12 cellular contexts compared by ENCODE assay signal in genomic region chr4:158827475-158828085, GRCh38. TPM values are rescaled to one million over a fixed set of nuclear protein-coding genes. Genes with fewer than 3 reads are reported as not detected.
A peak's percentile ranks its signal among the peaks of the same experiment; 100 is the strongest.
DNase-seq lines count a peak whose midpoint lies in the region; ATAC-seq and TF ChIP-seq lines count a peak whose summit lies in the region.
"Had no signal": no experiment of that assay in that cellular context is flagged by ENCODE, and none has a peak within 500 bp of the region (broad histone marks: within the 10 kb centered on the region; RNA-seq: fewer than 3 reads in every experiment).

No MANE protein-coding gene starts in this region.

- no peak for DNase-seq in activated CD4-positive, alpha-beta T cell treated with anti-CD3 and anti-CD28 coated beads, Interleukin-2, amount 10 ng/mL, durations not matched to agents 7 days and 5 days
- DNase-seq in activated CD4-positive, alpha-beta T cell treated with anti-CD3 and anti-CD28 coated beads for 48 hours = no peak
- DNase-seq in body of pancreas (no peak), left lung (peak in 1 of 2 donors; percentile 56)
- DNase-seq: activated CD8-positive, alpha-beta memory T cell treated with anti-CD3 and anti-CD28 coated beads, Interleukin-2, amount 50 U/mL, for 48 hours; KBM-7 had no signal

- H3K4me1 ChIP-seq in body of pancreas = peaks cover 68% of the 10 kb centered on the region
- peaks cover 20 to 55% of the 10 kb centered on the region in 2 donors for H3K4me1 ChIP-seq in left lung

- no peak overlapping the region for H3K4me3 Mint-ChIP-seq in activated CD4-positive, alpha-beta T cell treated with anti-CD3 and anti-CD28 coated beads, Interleukin-2, amount 10 ng/mL, durations not matched to agents 7 days and 5 days

- H3K36me3 ChIP-seq in body of pancreas (replicated peaks in 1 of 2; ENCODE audit: insufficient read depth in 1 of 2, low read depth in 2 of 2) (no peaks in the 10 kb centered on the region), left lung (peaks cover 0 to 27% of the 10 kb centered on the region in 2 donors)
- H3K36me3 ChIP-seq: vagina had no signal

- intact Hi-C loops in body of pancreas (cut with DNase I) (loop anchor here (10.0 kb wide), 1 partner anchor 53 kb away; no protein-coding TSS in a partner anchor), left lung (cut with DNase I) (no loop called here)

- no peak for TF ChIP-seq CTCF in body of pancreas (IDR thresholded peaks at IDR 0.05)
- TF ChIP-seq CTCF in left lung (IDR thresholded peaks at IDR 0.05) = no peak

- no peaks in the 10 kb centered on the region for H3K27me3 Mint-ChIP-seq in activated CD4-positive, alpha-beta T cell treated with anti-CD3 and anti-CD28 coated beads, Interleukin-2, amount 10 ng/mL, durations not matched to agents 7 days and 5 days

- POLR2A ChIA-PET in activated CD4-positive, alpha-beta T cell treated with anti-CD3 and anti-CD28 coated beads, Interleukin-2, amount 10 ng/mL, durations not matched to agents 7 days and 5 days (lab: Charles Lee) = no interaction called here

- CTCF ChIA-PET in activated CD4-positive, alpha-beta T cell treated with anti-CD3 and anti-CD28 coated beads, Interleukin-2, amount 10 ng/mL, durations not matched to agents 7 days and 5 days (lab: Charles Lee) = interaction anchor here (1.2 to 1.4 kb wide), 2 partner anchors 13 kb away, joined by 3 read pairs; no protein-coding TSS in a partner anchor

- H3K9me3 ChIP-seq in body of pancreas (no peaks in the 10 kb centered on the region), left lung (no peaks in the 10 kb centered on the region)
- H3K9me3 ChIP-seq: vagina had no signal

- H3K27ac ChIP-seq in body of pancreas (peak overlapping the region; percentile 78 to 84 (median 81)), left lung (peak overlapping the region; percentile 63 to 75), temporal lobe (ENCODE audit: low read depth, low read length) (peak overlapping the region; percentile 33)
- H3K27ac ChIP-seq: vagina had no signal

- H3K4me3 ChIP-seq in body of pancreas (no peak overlapping the region), left lung (no peak overlapping the region)
- H3K4me3 ChIP-seq: GM12878, vagina had no signal

- H3K9me3 Mint-ChIP-seq in activated CD4-positive, alpha-beta T cell treated with anti-CD3 and anti-CD28 coated beads, Interleukin-2, amount 10 ng/mL, durations not matched to agents 7 days and 5 days = no peaks in the 10 kb centered on the region

- H3K36me3 Mint-ChIP-seq in activated CD4-positive, alpha-beta T cell treated with anti-CD3 and anti-CD28 coated beads, Interleukin-2, amount 10 ng/mL, durations not matched to agents 7 days and 5 days (ENCODE audit: low read depth) = peaks cover 25% of the 10 kb centered on the region

- TF ChIP-seq POLR2A in body of pancreas (IDR thresholded peaks at IDR 0.05) = no peak

- H3K27ac Mint-ChIP-seq in activated CD4-positive, alpha-beta T cell treated with anti-CD3 and anti-CD28 coated beads, Interleukin-2, amount 10 ng/mL, durations not matched to agents 7 days and 5 days = peak overlapping the region; percentile 37

- 6 to 11% methylated on average over 4 to 5 of the region's 5 CpGs for whole genome bisulfite sequencing in body of pancreas, 2 donors

- no peaks in the 10 kb centered on the region for H3K27me3 ChIP-seq in body of pancreas
- no peaks in the 10 kb centered on the region for H3K27me3 ChIP-seq in left lung
- H3K27me3 ChIP-seq: vagina had no signal

- peaks cover 37% of the 10 kb centered on the region for H3K4me1 Mint-ChIP-seq in activated CD4-positive, alpha-beta T cell treated with anti-CD3 and anti-CD28 coated beads, Interleukin-2, amount 10 ng/mL, durations not matched to agents 7 days and 5 days

- ATAC-seq in body of pancreas (peak; percentile 10), left lung (peak; percentile 80), HG02763 (IDR thresholded peaks at IDR 0.05; ENCODE audit: unreplicated experiment) (no peak), HG03108 (IDR thresholded peaks at IDR 0.05; ENCODE audit: unreplicated experiment) (no peak), GM18858 (IDR thresholded peaks at IDR 0.05; ENCODE audit: unreplicated experiment) (no peak)

RNA-seq across cellular contexts. Expression of gene FNIP2, which starts 58.8 kb away (rescaled TPM):
- total RNA-seq in activated CD4-positive, alpha-beta T cell treated with anti-CD3 and anti-CD28 coated beads, Interleukin-2, amount 10 ng/mL, durations not matched to agents 7 days and 5 days = 10 to 100 TPM; 16.0 to 16.4 TPM
- total RNA-seq in body of pancreas (10 to 100 TPM; 26.7 to 38.2 TPM), left lung (10 to 100 TPM; 56.6 to 71.2 TPM), temporal lobe (62.9 TPM)

Comparison
In these comparisons a context has a peak if more than half of its experiments do, and no peak if none do; other contexts are left out.
1. ATAC-seq: peak in body of pancreas (single experiment) and left lung (single experiment); none in HG02763 (single experiment), HG03108 (single experiment) and GM18858 (single experiment).
2. Peak in every context shown above with its lines, with median percentiles within 50 percentile points of each other: H3K27ac ChIP-seq.